11 cellular contexts compared by ENCODE assay signal in genomic region chrX:19225906-19226305, GRCh38.
A peak's percentile ranks its signal among the peaks of the same experiment; 100 is the strongest.
DNase-seq lines count a peak whose midpoint lies in the region; ATAC-seq, FAIRE-seq and TF ChIP-seq lines count a peak whose summit lies in the region.
"Had no signal": no experiment of that assay in that cellular context is flagged by ENCODE, and none has a peak within 500 bp of the region (broad histone marks: within the 10 kb centered on the region; RNA-seq: fewer than 3 reads in every experiment).

No MANE protein-coding gene starts in this region.

- CTCF ChIA-PET in BJ (lab: Yijun Ruan, JAX) = no interaction called here

- H3K4me1 ChIP-seq in foreskin keratinocyte (no peaks in the 10 kb centered on the region), esophagus squamous epithelium (no peaks in the 10 kb centered on the region)
- H3K4me1 ChIP-seq: upper lobe of right lung had no signal

- intact Hi-C loops in esophagus squamous epithelium (cut with DNase I) = no loop called here

- TF ChIP-seq POLR2A in esophagus squamous epithelium (IDR thresholded peaks at IDR 0.05) = no peak

- no peak for FAIRE-seq in RCC 7860 (lab: Jason Lieb, UNC)

- WGBS in esophagus squamous epithelium, 2 donors = 51 to 70% methylated on average over 2 to 3 of the region's 7 CpGs

- H3K9me3 ChIP-seq in esophagus squamous epithelium = no peaks in the 10 kb centered on the region
- H3K9me3 ChIP-seq: upper lobe of right lung had no signal

- peak; percentile 6; the same call in 1 of the 2 replicates for TF ChIP-seq CTCF in BJ (IDR thresholded peaks at IDR 0.05; ENCODE audit: insufficient read depth, low read depth, low read length)
- no peak for TF ChIP-seq CTCF in GM20000 (IDR thresholded peaks at IDR 0.05; ENCODE audit: extremely low read depth, missing control alignments)
- TF ChIP-seq CTCF in foreskin keratinocyte (conservative IDR thresholded peaks at IDR 0.05) = peak; percentile 32
- no peak for TF ChIP-seq CTCF in esophagus squamous epithelium (IDR thresholded peaks at IDR 0.05)

- POLR2A ChIA-PET in BJ (lab: Charles Lee) = no interaction called here

- H3K27me3 ChIP-seq in BJ (ENCODE audit: control insufficient read depth, insufficient read depth, low read length) (no peaks in the 10 kb centered on the region), foreskin keratinocyte (no peaks in the 10 kb centered on the region), esophagus squamous epithelium (no peaks in the 10 kb centered on the region)
- H3K27me3 ChIP-seq: upper lobe of right lung had no signal

- no peak overlapping the region for H3K4me3 ChIP-seq in BJ (ENCODE audit: low read depth, low read length)
- H3K4me3 ChIP-seq in esophagus squamous epithelium = no peak overlapping the region
- H3K4me3 ChIP-seq: upper lobe of right lung had no signal

- no peaks in the 10 kb centered on the region for H3K36me3 ChIP-seq in BJ (ENCODE audit: control insufficient read depth, insufficient read depth, low read length)
- no peaks in the 10 kb centered on the region for H3K36me3 ChIP-seq in esophagus squamous epithelium
- H3K36me3 ChIP-seq: upper lobe of right lung had no signal

- DNase-seq in BJ (ENCODE audit: low read depth) (no peak), GM20000 (ENCODE audit: low spot score) (peak; percentile 15), RCC 7860 (ENCODE audit: low spot score) (peak; percentile 37), foreskin keratinocyte (peak; percentile 0 to 2), SKM-1 (lab: John Stamatoyannopoulos, UW; ENCODE audit: unreplicated experiment) (no peak), esophagus squamous epithelium (lab: John Stamatoyannopoulos, UW) (no peak), NK-92 (lab: John Stamatoyannopoulos, UW; ENCODE audit: unreplicated experiment) (no peak)
- DNase-seq: activated CD4-positive, CD25-positive, alpha-beta regulatory T cell; stimulated activated CD4-positive, alpha-beta T cell treated with anti-CD3 and anti-CD28 coated beads, Interleukin-4, amount 100 ng/mL, for 24 hours; upper lobe of right lung had no signal

- H3K27ac ChIP-seq in foreskin keratinocyte = no peak overlapping the region
- H3K27ac ChIP-seq in esophagus squamous epithelium = no peak overlapping the region
- H3K27ac ChIP-seq: upper lobe of right lung had no signal

- ATAC-seq in foreskin keratinocyte = no peak
- no peak for ATAC-seq in HG03521 (IDR thresholded peaks at IDR 0.05; ENCODE audit: unreplicated experiment)
- ATAC-seq: upper lobe of right lung had no signal

Comparison
In these comparisons a context has a peak if more than half of its experiments do, and no peak if none do; other contexts are left out.
1. DNase-seq: peak in GM20000 (single experiment), RCC 7860 (single experiment) and foreskin keratinocyte (2 of 2); none in BJ (single experiment), SKM-1 (single experiment), esophagus squamous epithelium (single experiment) and NK-92 (single experiment).
2. CTCF ChIP-seq: peak in BJ (single experiment) and foreskin keratinocyte (single experiment); none in GM20000 (single experiment) and esophagus squamous epithelium (0 of 6).